1 cellular context compared by ENCODE assay signal in the genomic region with DNA sequence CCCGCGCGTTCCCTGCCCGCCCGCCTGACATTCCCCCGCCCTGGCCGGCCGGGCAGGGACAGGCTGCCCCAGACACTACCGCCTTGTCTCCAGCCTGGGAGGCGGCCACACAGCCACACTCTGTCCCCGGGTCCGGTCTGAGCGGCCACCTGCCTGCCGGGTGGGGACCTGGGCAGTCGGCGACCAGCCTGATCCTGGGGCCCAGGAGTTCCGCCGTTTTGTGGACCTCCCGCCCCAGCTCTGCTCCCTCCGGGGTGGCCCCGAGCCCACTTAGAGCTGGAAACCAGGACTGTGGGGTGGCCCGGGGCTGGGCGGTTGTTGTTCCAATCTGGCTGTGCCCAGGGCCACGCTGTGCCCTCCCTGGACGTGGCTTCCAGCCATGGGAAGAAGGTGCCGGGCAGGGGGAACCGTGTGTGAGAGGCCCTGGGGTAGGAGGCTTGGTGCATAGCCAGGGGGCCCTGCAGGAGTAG.
TF ChIP-seq lines count a peak whose summit lies in the region.

No MANE protein-coding gene starts in this region.

TF ChIP-seq in GM23338, 12 proteins besides CTCF, POLR2A, EP300 and RAD21 (continued from another document):
- no peak for TF ChIP-seq POLR2AphosphoS5 (IDR thresholded peaks at IDR 0.05; ENCODE audit: low read depth)
- TF ChIP-seq ZNF114 (CRISPR knock-in tag; IDR thresholded peaks at IDR 0.05): no peak
- TF ChIP-seq STAT1 (IDR thresholded peaks at IDR 0.05; ENCODE audit: unreplicated experiment): no peak
